Comparison of ENCODE assay signal across 8 cellular contexts in the genomic region with DNA sequence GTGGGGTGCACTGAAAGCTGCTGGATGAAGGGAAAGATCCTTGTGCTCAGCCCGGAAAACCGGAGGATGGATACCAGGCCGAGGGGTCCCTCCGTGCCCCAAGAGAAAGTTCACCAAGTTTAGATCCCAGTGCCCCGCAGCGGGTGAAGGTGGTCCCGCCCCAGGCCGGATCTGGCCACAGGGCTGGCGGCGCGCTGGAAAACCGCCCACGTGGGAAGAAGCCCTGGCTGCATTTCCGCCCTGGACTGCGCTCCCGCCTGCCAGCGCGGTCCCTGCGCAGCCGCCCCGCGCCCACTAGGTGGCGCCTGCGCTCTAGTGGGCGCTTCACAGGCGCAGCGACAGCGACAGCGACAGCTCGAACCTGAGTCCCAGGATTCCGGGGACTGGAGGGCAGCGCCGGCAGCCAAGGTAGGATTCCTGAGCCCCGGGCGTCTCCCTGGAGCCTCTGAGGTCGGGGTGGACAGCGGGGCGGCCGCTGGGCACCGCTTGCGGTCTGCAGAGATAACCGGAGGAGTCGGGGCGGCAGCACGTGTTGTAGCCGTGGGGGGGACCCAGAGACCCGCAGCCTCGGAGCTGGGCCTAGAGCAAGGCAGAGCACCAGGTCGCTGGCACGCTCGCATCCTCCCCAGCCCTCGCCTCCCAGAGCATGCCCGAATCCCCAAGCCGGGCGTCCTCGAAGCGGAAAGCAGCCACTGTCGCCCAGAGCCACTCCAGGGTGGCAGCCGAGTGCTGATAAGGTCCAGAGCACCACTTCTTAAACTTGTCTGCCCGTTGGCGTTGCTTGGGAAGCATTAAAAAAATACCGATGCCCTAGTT. TPM values are rescaled to one million over a fixed set of nuclear protein-coding genes. Genes with fewer than 3 reads are reported as not detected.
A peak's percentile ranks its signal among the peaks of the same experiment; 100 is the strongest.
DNase-seq lines count a peak whose midpoint lies in the region; ATAC-seq and TF ChIP-seq lines count a peak whose summit lies in the region.

A gene with protein sequence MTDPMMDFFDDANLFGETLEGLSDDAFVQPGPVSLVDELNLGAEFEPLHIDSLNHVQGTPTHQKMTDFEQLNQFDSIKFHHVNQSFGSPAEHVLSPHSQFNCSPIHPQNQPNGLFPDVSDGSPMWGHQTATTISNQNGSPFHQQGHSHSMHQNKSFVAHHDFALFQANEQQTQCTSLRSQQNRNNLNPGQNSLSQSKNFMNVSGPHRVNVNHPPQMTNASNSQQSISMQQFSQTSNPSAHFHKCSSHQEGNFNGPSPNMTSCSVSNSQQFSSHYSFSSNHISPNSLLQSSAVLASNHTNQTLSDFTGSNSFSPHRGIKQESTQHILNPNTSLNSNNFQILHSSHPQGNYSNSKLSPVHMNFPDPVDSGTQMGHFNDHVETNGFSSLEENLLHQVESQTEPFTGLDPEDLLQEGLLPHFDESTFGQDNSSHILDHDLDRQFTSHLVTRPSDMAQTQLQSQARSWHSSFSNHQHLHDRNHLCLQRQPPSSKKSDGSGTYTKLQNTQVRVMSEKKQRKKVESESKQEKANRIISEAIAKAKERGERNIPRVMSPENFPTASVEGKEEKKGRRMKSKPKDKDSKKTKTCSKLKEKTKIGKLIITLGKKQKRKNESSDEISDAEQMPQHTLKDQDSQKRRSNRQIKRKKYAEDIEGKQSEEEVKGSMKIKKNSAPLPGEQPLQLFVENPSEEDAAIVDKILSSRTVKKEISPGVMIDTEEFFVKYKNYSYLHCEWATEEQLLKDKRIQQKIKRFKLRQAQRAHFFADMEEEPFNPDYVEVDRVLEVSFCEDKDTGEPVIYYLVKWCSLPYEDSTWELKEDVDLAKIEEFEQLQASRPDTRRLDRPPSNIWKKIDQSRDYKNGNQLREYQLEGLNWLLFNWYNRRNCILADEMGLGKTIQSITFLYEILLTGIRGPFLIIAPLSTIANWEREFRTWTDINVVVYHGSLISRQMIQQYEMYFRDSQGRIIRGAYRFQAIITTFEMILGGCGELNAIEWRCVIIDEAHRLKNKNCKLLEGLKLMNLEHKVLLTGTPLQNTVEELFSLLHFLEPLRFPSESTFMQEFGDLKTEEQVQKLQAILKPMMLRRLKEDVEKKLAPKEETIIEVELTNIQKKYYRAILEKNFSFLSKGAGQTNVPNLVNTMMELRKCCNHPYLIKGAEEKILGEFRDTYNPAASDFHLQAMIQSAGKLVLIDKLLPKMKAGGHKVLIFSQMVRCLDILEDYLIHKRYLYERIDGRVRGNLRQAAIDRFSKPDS (N-terminal part only) (plus strand): TSS at position 322 of the 816 bp plus-strand sequence. CDS start 101,099 bp downstream, outside the sequence.

- no peaks in the 10 kb centered on the region for H3K27me3 ChIP-seq in HUES64 (ENCODE audit: insufficient read depth, low read length)
- H3K27me3 ChIP-seq in OCI-LY1 (ENCODE audit: insufficient read depth, low read length): no peaks in the 10 kb centered on the region

- peak within 1 kb of the TSS; percentile 69 for H3K9ac ChIP-seq in HUES64 (ENCODE audit: low read depth, low read length)
- peak within 1 kb of the TSS; percentile 71 for H3K9ac ChIP-seq in OCI-LY1 (ENCODE audit: low read length)

- H3K9me3 ChIP-seq in HUES64 (ENCODE audit: insufficient read depth, low read depth, low read length) (no peaks in the 10 kb centered on the region), OCI-LY1 (ENCODE audit: low read length) (no peaks in the 10 kb centered on the region)

- DNase-seq in D341Med (ENCODE audit: low spot score) (peak; percentile 95), endothelial cell (ENCODE audit: low spot score) (peak; percentile 90), midbrain (lab: John Stamatoyannopoulos, UW) (peak; percentile 92)
- DNase-seq in activated CD8-positive, alpha-beta memory T cell treated with anti-CD3 and anti-CD28 coated beads, Interleukin-2, amount 50 U/mL, for 4 hours: peak; percentile 74
- peak; percentile 42 to 43 for DNase-seq in stimulated activated CD8-positive, alpha-beta memory T cell treated with anti-CD3 and anti-CD28 coated beads, Interleukin-2, amount 100 ng/mL, for 1 hour (ENCODE audit: low read depth in 2 of 2)

- H3K4me3 Mint-ChIP-seq in endothelial cell (ENCODE audit: unreplicated experiment): peak within 1 kb of the TSS; percentile 92

- TF ChIP-seq CTCF in OCI-LY1 (IDR thresholded peaks at IDR 0.05; ENCODE audit: low read length) (peak; percentile 98), endothelial cell (IDR thresholded peaks at IDR 0.05; ENCODE audit: unreplicated experiment) (peak; percentile 98)

- H4K20me1 ChIP-seq in OCI-LY1 (ENCODE audit: insufficient read depth, low read length): no peaks in the 10 kb centered on the region

- H3F3A ChIP-seq in OCI-LY1 (ENCODE audit: insufficient read depth, low read length): no peaks in the 10 kb centered on the region

- WGBS in HUES64: 2% methylated on average over 61 of the region's 62 CpGs

- H3K79me2 ChIP-seq in OCI-LY1 (ENCODE audit: insufficient read depth, low read length): peaks cover 34% of the 10 kb centered on the region

- H3K27me3 Mint-ChIP-seq in endothelial cell (ENCODE audit: unreplicated experiment): peaks cover 1% of the 10 kb centered on the region

- peak within 1 kb of the TSS; percentile 99 for H3K4me2 ChIP-seq in OCI-LY1 (ENCODE audit: low read length)

- H3K27ac Mint-ChIP-seq in endothelial cell (ENCODE audit: unreplicated experiment): peak within 1 kb of the TSS; percentile 90

- H3K27ac ChIP-seq in HUES64 (ENCODE audit: low read depth, low read length) (peak within 1 kb of the TSS; percentile 86), OCI-LY1 (ENCODE audit: low read depth, low read length, poor library complexity, severe bottlenecking) (peak within 1 kb of the TSS; percentile 86)

- H3K4me1 Mint-ChIP-seq in endothelial cell (ENCODE audit: unreplicated experiment): peaks cover 26% of the 10 kb centered on the region

- peak within 1 kb of the TSS; percentile 57; the same call in 1 of the 2 replicates for H2AFZ ChIP-seq in OCI-LY1 (ENCODE audit: low read length)

- H3K36me3 Mint-ChIP-seq in endothelial cell (ENCODE audit: low read depth, unreplicated experiment): no peaks in the 10 kb centered on the region

- H3K4me1 ChIP-seq in HUES64 (ENCODE audit: insufficient read depth, low read length) (peaks cover 20% of the 10 kb centered on the region), OCI-LY1 (ENCODE audit: insufficient read depth, low read length, severe bottlenecking) (peaks cover 45% of the 10 kb centered on the region)

- H3K9me2 ChIP-seq in OCI-LY1 (ENCODE audit: low read depth, low read length): no peaks in the 10 kb centered on the region

- H3K4me3 ChIP-seq in HUES64 (ENCODE audit: low read length) (peak within 1 kb of the TSS; percentile 61), OCI-LY1 (ENCODE audit: low read depth, low read length, poor library complexity, severe bottlenecking) (peak within 1 kb of the TSS; percentile 78)

- ATAC-seq in GM21423 (IDR thresholded peaks at IDR 0.05; ENCODE audit: unreplicated experiment): peak; percentile 77

- no peaks in the 10 kb centered on the region for H3K36me3 ChIP-seq in HUES64 (ENCODE audit: insufficient read depth, low read length)
- no peaks in the 10 kb centered on the region for H3K36me3 ChIP-seq in OCI-LY1 (ENCODE audit: insufficient read depth, low read length)

- H3K9me3 Mint-ChIP-seq in endothelial cell (ENCODE audit: unreplicated experiment): no peaks in the 10 kb centered on the region

RNA-seq across cellular contexts. Expression of the gene that starts here (rescaled TPM):
- 24.1 TPM for polyA plus RNA-seq in HUES64 (2013, experiment 1 of 2)
- polyA plus RNA-seq in HUES64 (2013, experiment 2 of 2): 24.9 TPM
- 49.2 TPM for total RNA-seq in endothelial cell (ENCODE audit: unreplicated experiment)

Comparison
In these comparisons a context has a peak if more than half of its experiments do, and no peak if none do; other contexts are left out.
1. Peak in every context shown above with its lines: DNase-seq, ATAC-seq, H3K4me3 ChIP-seq and H3K27ac ChIP-seq.
2. DNase-seq: peak in every context shown above with its lines; median percentile 95 in D341Med; 92 in midbrain; 90 in endothelial cell; 74 in activated CD8-positive, alpha-beta memory T cell treated with anti-CD3 and anti-CD28 coated beads, Interleukin-2, amount 50 U/mL, for 4 hours; 42 in stimulated activated CD8-positive, alpha-beta memory T cell treated with anti-CD3 and anti-CD28 coated beads, Interleukin-2, amount 100 ng/mL, for 1 hour.